Comparison of ENCODE assay signal across 7 cellular contexts in genomic region chr9:33510264-33511183, GRCh38. TPM values are rescaled to one million over a fixed set of nuclear protein-coding genes. Genes with fewer than 3 reads are reported as not detected.
A peak's percentile ranks its signal among the peaks of the same experiment; 100 is the strongest.
DNase-seq lines count a peak whose midpoint lies in the region; ATAC-seq, FAIRE-seq and TF ChIP-seq lines count a peak whose summit lies in the region.

No MANE protein-coding gene starts in this region.

- POLR2A ChIA-PET in GM12878 (lab: Charles Lee): no interaction called here

- peak; percentile 87 for ATAC-seq in GM12878

- FAIRE-seq in GM12892 (lab: Jason Lieb, UNC) (no peak), GM12878 (lab: Jason Lieb, UNC) (peak; percentile 23)

- CTCF ChIA-PET in GM12878 (lab: Yijun Ruan, JAX): no interaction called here

- 6% methylated on average over 31 of the region's 32 CpGs for WGBS in GM12878 (ENCODE audit: insufficient coverage, insufficient replicate concordance, low lambda C conversion rate, missing lambda C conversion rate)
- WGBS in trophoblast cell (ENCODE audit: extremely low coverage, insufficient coverage, insufficient read length): no CpG with 5 or more reads among the region's 32 CpGs

- H3K79me1 ChIP-seq in trophoblast cell (ENCODE audit: low read length): peaks cover 3% of the 10 kb centered on the region

- peak overlapping the region; percentile 90 for H4K91ac ChIP-seq in trophoblast cell (ENCODE audit: low read depth, low read length)

- H2AFZ ChIP-seq in GM12878 (ENCODE audit: control insufficient read depth, low read depth, low read length) (peak overlapping the region; percentile 65), trophoblast cell (ENCODE audit: insufficient read depth, low read length, poor library complexity) (peak overlapping the region; percentile 95)

- no peak for TF ChIP-seq EP300 in GM12878 (IDR thresholded peaks at IDR 0.05; ENCODE audit: borderline replicate concordance in 1 of 2, control insufficient read depth in 1 of 2, low read depth in 2 of 2, low read length in 2 of 2)

- H3K27me3 ChIP-seq in GM12878 (replicated peaks in 1 of 2; ENCODE audit: control insufficient read depth in 2 of 2, insufficient read depth in 2 of 2, low read length in 1 of 2): no peaks in the 10 kb centered on the region; a peak in 1 of 4 replicates
- H3K27me3 ChIP-seq in right atrium auricular region: no peaks in the 10 kb centered on the region
- H3K27me3 ChIP-seq in trophoblast cell (ENCODE audit: insufficient read depth, low read length): no peaks in the 10 kb centered on the region

- H3K36me3 ChIP-seq in KOPT-K1 (ENCODE audit: insufficient read depth, low read length) (no peaks in the 10 kb centered on the region), GM12878 (ENCODE audit: control insufficient read depth in 2 of 2, insufficient read depth in 2 of 2, low read length in 1 of 2) (no peaks in the 10 kb centered on the region), right atrium auricular region (no peaks in the 10 kb centered on the region), trophoblast cell (ENCODE audit: control insufficient read depth in 1 of 2, insufficient read depth in 2 of 2, low read length in 2 of 2) (no peaks in the 10 kb centered on the region)

- peak overlapping the region; percentile 82 for H2BK12ac ChIP-seq in trophoblast cell (ENCODE audit: low read length)

- peak overlapping the region; percentile 55 for H3K4ac ChIP-seq in trophoblast cell (ENCODE audit: low read depth, low read length)

- no peak overlapping the region for H3K23ac ChIP-seq in trophoblast cell (ENCODE audit: low read length)

- no peaks in the 10 kb centered on the region for H4K20me1 ChIP-seq in GM12878 (ENCODE audit: control insufficient read depth, insufficient read depth)

- no peak overlapping the region for H2AK5ac ChIP-seq in trophoblast cell (ENCODE audit: low read length)

- in situ Hi-C loops in GM12878 (cut with MboI): no loop called here

- TSS peak; percentile 74 for BruUV-seq in GM12878 (replicated peaks; lab: Mats Ljungman, UMichigan)

- peak overlapping the region; percentile 92 for H3K18ac ChIP-seq in trophoblast cell (ENCODE audit: low read length)

- H3K4me2 ChIP-seq in GM12878 (ENCODE audit: control insufficient read depth, insufficient read depth): peak overlapping the region; percentile 69
- peak overlapping the region; percentile 75 for H3K4me2 ChIP-seq in trophoblast cell (ENCODE audit: low read length)

- peak overlapping the region; percentile 90 for H2BK5ac ChIP-seq in trophoblast cell (ENCODE audit: low read depth, low read length, poor library complexity)

- TF ChIP-seq CTCF in GM12878 (IDR thresholded peaks at IDR 0.05 in 2 of 3, conservative IDR thresholded peaks at IDR 0.05 in 1 of 3; ENCODE audit: control insufficient read depth in 2 of 3, extremely low read depth in 1 of 3, insufficient read depth in 1 of 3, low read depth in 3 of 3, low read length in 3 of 3) (no peak), right atrium auricular region (IDR thresholded peaks at IDR 0.05) (no peak)

- TF ChIP-seq POLR2A in GM12892 (IDR thresholded peaks at IDR 0.05; ENCODE audit: low read depth, low read length) (peak; percentile 20; the same call in 1 of the 2 replicates), GM12878 (IDR thresholded peaks at IDR 0.05; ENCODE audit: low read depth, low read length) (peak; percentile 45; the same call in 1 of the 2 replicates)

- H3K9me3 ChIP-seq in KOPT-K1 (ENCODE audit: insufficient read depth, low read length, poor library complexity, severe bottlenecking) (no peaks in the 10 kb centered on the region), GM12878 (replicated peaks; ENCODE audit: control insufficient read depth, insufficient read depth, low read length) (no peaks in the 10 kb centered on the region), right atrium auricular region (no peaks in the 10 kb centered on the region), trophoblast cell (ENCODE audit: insufficient read depth, low read depth, low read length) (peaks cover 2% of the 10 kb centered on the region)

- H2BK120ac ChIP-seq in trophoblast cell (ENCODE audit: insufficient read depth, low read length, poor library complexity): peak overlapping the region; percentile 89

- peak overlapping the region; percentile 97 for H4K8ac ChIP-seq in trophoblast cell (ENCODE audit: low read depth, low read length)

- H3K14ac ChIP-seq in trophoblast cell (ENCODE audit: low read length): peak overlapping the region; percentile 91

- SMC1A ChIA-PET in GM12878 (lab: Charles Lee; ENCODE audit: uncharacterized antibody, unreplicated experiment): interaction anchor here (0.6 kb wide), 1 partner anchor 213 kb away, joined by 3 read pairs; no protein-coding TSS in a partner anchor

- H3K9ac ChIP-seq in GM12878 (ENCODE audit: control insufficient read depth, insufficient read depth, low read length): peak overlapping the region; percentile 47; the same call in 1 of the 2 replicates
- H3K9ac ChIP-seq in trophoblast cell (ENCODE audit: low read length): peak overlapping the region; percentile 88

- intact Hi-C loops in GM12878 (cut with micrococcal nuclease; ENCODE audit: unreplicated experiment): no loop called here

- DNase-seq in GM12892 (ENCODE audit: insufficient read length) (no peak), SW 1271 (lab: John Stamatoyannopoulos, UW) (peak; percentile 32 to 47), GM12878 (ENCODE audit: low read depth, low spot score) (no peak), right atrium auricular region (ENCODE audit: low spot score) (peak; percentile 67), trophoblast cell (peak; percentile 16 to 55), GOT3 (lab: John Stamatoyannopoulos, UW) (no peak)

- H3K4me1 ChIP-seq in GM12878 (ENCODE audit: control insufficient read depth, insufficient read depth, low read length) (no peaks in the 10 kb centered on the region), right atrium auricular region (peaks cover 0 to 8% of the 10 kb centered on the region in 2 donors), trophoblast cell (ENCODE audit: control insufficient read depth in 1 of 2, insufficient read depth in 2 of 2, low read length in 2 of 2) (peaks cover 2 to 5% of the 10 kb centered on the region in 2 experiments)

- H3K4me3 ChIP-seq in GM12878 (peak overlapping the region; percentile 79), right atrium auricular region (peak overlapping the region; percentile 61 to 62), trophoblast cell (ENCODE audit: low read depth, low read length) (peak overlapping the region; percentile 74)

- peak overlapping the region; percentile 93 for H4K12ac ChIP-seq in trophoblast cell (ENCODE audit: low read depth, low read length)

- TF ChIP-seq RAD21 in GM12878 (IDR thresholded peaks at IDR 0.05; ENCODE audit: insufficient read depth, low read depth, low read length): no peak

- peak overlapping the region; percentile 73 for H3K27ac ChIP-seq in KOPT-K1 (ENCODE audit: low read depth, low read length, poor library complexity, severe bottlenecking)
- no peak overlapping the region for H3K27ac ChIP-seq in GM12878 (ENCODE audit: control insufficient read depth, insufficient read depth)
- H3K27ac ChIP-seq in right atrium auricular region: peak overlapping the region; percentile 86 to 88
- H3K27ac ChIP-seq in trophoblast cell (ENCODE audit: low read depth, low read length): peak overlapping the region; percentile 61

- RAD21 ChIA-PET in GM12878 (lab: Charles Lee; ENCODE audit: unreplicated experiment): no interaction called here

- H3K79me2 ChIP-seq in GM12878 (ENCODE audit: control insufficient read depth, insufficient read depth, low read length): no peaks in the 10 kb centered on the region
- peaks cover 2% of the 10 kb centered on the region for H3K79me2 ChIP-seq in trophoblast cell (ENCODE audit: control insufficient read depth, insufficient read depth, low read length, poor library complexity)

TF ChIP-seq in GM12878, 131 proteins besides CTCF, POLR2A, EP300 and RAD21 (continues in another document):
- no peak for TF ChIP-seq SP1 (IDR thresholded peaks at IDR 0.05; ENCODE audit: low read depth, low read length)

RNA-seq across cellular contexts. Expression of gene ANKRD18B, which starts 13.5 kb away (rescaled TPM):
- polyA plus RNA-seq in GM12892 (2012; ENCODE audit: missing spikeins): not detected
- total RNA-seq in GM12878 (2013; cell fraction: nucleolus; rRNA removed): not detected in 2 replicates
- total RNA-seq in GM12878 (2014; rRNA removed) (not detected in 2 replicates), GM12878 (2014; rRNA removed; fragmentation: Illumina TruSeq; extraction: Trizol) (not detected in 2 replicates), GM12878 (2021) (not detected in 2 replicates), right atrium auricular region (under 1 TPM in 1 of 2 donors, not detected in 1; 0.11 TPM)
- not detected for polyA plus RNA-seq in GM12878 (2011; ENCODE audit: low read depth)
- polyA plus RNA-seq in GM12878 (2011; rRNA removed) (not detected in 2 replicates), GM12878 (2014; fragmentation: Illumina TruSeq; extraction: Trizol) (not detected in 2 replicates), GM12878 (2014; fragmentation: Nextera tagmentation; extraction: Ambion mirVana) (not detected), GM12878 (2014; rRNA removed) (not detected in 2 replicates), GM12878 (2016; fragmentation: Nextera tagmentation; extraction: Ambion mirVana) (not detected)
- not detected in 2 replicates for polyA plus RNA-seq in GM12878 (2011; cell fraction: cytosol; rRNA removed)
- polyA plus RNA-seq in GM12878 (2011; cell fraction: nucleus; rRNA removed): not detected in 2 replicates
- polyA plus RNA-seq in GM12878 (2012): not detected in 2 replicates
- not detected in 2 replicates for polyA minus RNA-seq in GM12878 (2011; rRNA and poly(A)+ RNA removed)
- not detected in 2 replicates for polyA minus RNA-seq in GM12878 (2011; cell fraction: cytosol; rRNA and poly(A)+ RNA removed)
- polyA minus RNA-seq in GM12878 (2011; cell fraction: nucleus; rRNA and poly(A)+ RNA removed): not detected in 2 replicates
- 1.4 and 2.0 TPM in 2 replicates for polyA plus RNA-seq in trophoblast cell (2013)

RNA-seq across cellular contexts. Expression of gene NOL6, which starts 36.8 kb away (rescaled TPM):
- polyA plus RNA-seq in GM12892 (2012; ENCODE audit: missing spikeins): 14.1 TPM
- total RNA-seq in GM12878 (2013; cell fraction: nucleolus; rRNA removed): 41.2 and 42.0 TPM in 2 replicates
- total RNA-seq in GM12878 (2014; rRNA removed) (29.4 and 34.0 TPM in 2 replicates), GM12878 (2014; rRNA removed; fragmentation: Illumina TruSeq; extraction: Trizol) (18.8 and 20.7 TPM in 2 replicates), GM12878 (2021) (51.8 and 53.2 TPM in 2 replicates), right atrium auricular region (10 to 100 TPM; 12.5 to 16.1 TPM)
- 15.3 TPM for polyA plus RNA-seq in GM12878 (2011; ENCODE audit: low read depth)
- polyA plus RNA-seq in GM12878 (2011; rRNA removed) (9.1 and 26.4 TPM in 2 replicates), GM12878 (2014; fragmentation: Illumina TruSeq; extraction: Trizol) (26.8 and 36.9 TPM in 2 replicates), GM12878 (2014; fragmentation: Nextera tagmentation; extraction: Ambion mirVana) (10 to 100 TPM in 1 of 2 experiments, 1 to 10 TPM in 1; 8.3 to 13.2 TPM), GM12878 (2014; rRNA removed) (32.2 and 40.1 TPM in 2 replicates), GM12878 (2016; fragmentation: Nextera tagmentation; extraction: Ambion mirVana) (10 to 100 TPM; 40.6 to 47.1 TPM)
- polyA plus RNA-seq in GM12878 (2011; cell fraction: cytosol; rRNA removed): 24.6 and 24.9 TPM in 2 replicates
- polyA plus RNA-seq in GM12878 (2011; cell fraction: nucleus; rRNA removed): 51.7 and 61.5 TPM in 2 replicates
- polyA plus RNA-seq in GM12878 (2012): 16.0 and 17.8 TPM in 2 replicates
- 35.0 and 35.3 TPM in 2 replicates for polyA minus RNA-seq in GM12878 (2011; rRNA and poly(A)+ RNA removed)
- 13.2 and 16.1 TPM in 2 replicates for polyA minus RNA-seq in GM12878 (2011; cell fraction: cytosol; rRNA and poly(A)+ RNA removed)
- 33.0 and 59.5 TPM in 2 replicates for polyA minus RNA-seq in GM12878 (2011; cell fraction: nucleus; rRNA and poly(A)+ RNA removed)
- polyA plus RNA-seq in trophoblast cell (2013): 14.9 and 16.3 TPM in 2 replicates

Comparison
In these comparisons a context has a peak if more than half of its experiments do, and no peak if none do; other contexts are left out.
1. DNase-seq: peak in SW 1271 (2 of 2), right atrium auricular region (single experiment) and trophoblast cell (2 of 2); none in GM12892 (single experiment), GM12878 (single experiment) and GOT3 (single experiment).
2. Peak in every context shown above with its lines, with median percentiles within 50 percentile points of each other: H3K4me3 ChIP-seq.